ENCODE assay signal across 3 cellular contexts in genomic region chr4:80290665-80291064, GRCh38. TPM values are rescaled to one million over a fixed set of nuclear protein-coding genes. Genes with fewer than 3 reads are reported as not detected.
"Had no signal": no experiment of that assay in that cellular context is flagged by ENCODE, and none has a peak within 500 bp of the region (broad histone marks: within the 10 kb centered on the region; RNA-seq: fewer than 3 reads in every experiment).

No MANE protein-coding gene starts in this region.

RNA-seq across cellular contexts. Expression of gene FGF5, which starts 24.2 kb away (rescaled TPM):
- total RNA-seq: HepG2, HT-29 had no signal
- polyA plus RNA-seq: HepG2, IgD-negative memory B cell had no signal

RNA-seq across cellular contexts. Expression of gene CFAP299, which starts 44.9 kb away (rescaled TPM):
- total RNA-seq: HepG2, HT-29 had no signal
- polyA plus RNA-seq: HepG2, IgD-negative memory B cell had no signal
